Comparison of ENCODE assay signal across 10 cellular contexts in the genomic region with DNA sequence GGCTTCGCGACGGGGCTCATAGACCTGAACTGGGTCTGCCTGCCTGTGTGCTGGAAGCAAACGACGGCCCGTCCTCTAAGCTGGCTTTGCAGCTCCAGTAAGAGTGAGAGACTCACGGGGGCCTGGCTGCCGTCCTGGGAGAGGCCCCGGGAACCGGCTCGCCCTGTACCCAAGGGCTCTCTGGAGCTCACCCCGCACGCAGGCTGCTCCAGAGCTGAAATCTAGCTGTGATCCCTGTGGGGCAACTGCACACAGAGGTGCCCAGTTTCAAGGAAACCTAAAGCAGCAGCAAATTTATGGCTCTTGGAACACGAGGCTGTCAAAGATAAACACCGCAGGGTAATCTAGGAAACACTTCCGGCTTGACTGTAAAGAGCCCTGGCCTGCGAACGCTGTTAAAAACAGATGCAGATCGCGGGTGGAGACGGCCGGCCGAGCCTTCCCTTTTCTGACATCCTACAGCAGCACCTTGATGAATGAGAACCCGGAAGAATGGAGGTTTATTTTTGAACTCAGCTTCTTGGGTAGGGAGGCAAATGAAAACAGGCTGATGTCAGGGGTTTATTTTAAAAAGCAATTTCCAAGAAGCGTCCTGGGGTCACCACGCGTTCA. TPM values are rescaled to one million over a fixed set of nuclear protein-coding genes. Genes with fewer than 3 reads are reported as not detected.
DNase-seq lines count a peak whose midpoint lies in the region; ATAC-seq, FAIRE-seq and TF ChIP-seq lines count a peak whose summit lies in the region.
"Had no signal": no experiment of that assay in that cellular context is flagged by ENCODE, and none has a peak within 500 bp of the region (broad histone marks: within the 10 kb centered on the region; RNA-seq: fewer than 3 reads in every experiment).

No MANE protein-coding gene starts in this region.

- no peaks in the 10 kb centered on the region for H3K27me3 Mint-ChIP-seq in astrocyte (ENCODE audit: low read depth, unreplicated experiment)
- H3K27me3 Mint-ChIP-seq: effector memory CD8-positive, alpha-beta T cell had no signal

- peak; percentile 20 to 45 (median 33) for ATAC-seq in right lobe of liver
- ATAC-seq in HG03097 (IDR thresholded peaks at IDR 0.05; ENCODE audit: low FRiP score, unreplicated experiment) = no peak
- ATAC-seq in HG02759 (IDR thresholded peaks at IDR 0.05; ENCODE audit: unreplicated experiment) = no peak
- ATAC-seq: effector memory CD8-positive, alpha-beta T cell had no signal

- H3K36me3 Mint-ChIP-seq in astrocyte (ENCODE audit: low read depth, unreplicated experiment) = peaks cover 37% of the 10 kb centered on the region

- H3K9me3 Mint-ChIP-seq in astrocyte (ENCODE audit: unreplicated experiment) = peaks cover 1% of the 10 kb centered on the region
- H3K9me3 Mint-ChIP-seq: effector memory CD8-positive, alpha-beta T cell had no signal

- no peak overlapping the region for H3K4me3 Mint-ChIP-seq in astrocyte (ENCODE audit: unreplicated experiment)

- H3K4me1 Mint-ChIP-seq in astrocyte (ENCODE audit: low read depth, unreplicated experiment) = peaks cover 12% of the 10 kb centered on the region

- peaks cover 3% of the 10 kb centered on the region for H4K20me1 ChIP-seq in astrocyte (ENCODE audit: insufficient read depth, low read length)

- intact Hi-C loops in right lobe of liver (cut with DNase I) = no loop called here

- no peaks in the 10 kb centered on the region for H3K9me3 ChIP-seq in astrocyte (ENCODE audit: insufficient read depth, low read depth, low read length)
- H3K9me3 ChIP-seq in right lobe of liver = no peaks in the 10 kb centered on the region

- no peaks in the 10 kb centered on the region for H3K27me3 ChIP-seq in astrocyte (ENCODE audit: insufficient read depth, low read length)
- H3K27me3 ChIP-seq in right lobe of liver = no peaks in the 10 kb centered on the region

- H3K36me3 ChIP-seq in astrocyte (ENCODE audit: insufficient read depth, low read length) = peaks cover 4% of the 10 kb centered on the region
- H3K36me3 ChIP-seq in right lobe of liver = no peaks in the 10 kb centered on the region

- TF ChIP-seq POLR2A in right lobe of liver (IDR thresholded peaks at IDR 0.05) = no peak

- no peak overlapping the region for H3K27ac ChIP-seq in astrocyte (ENCODE audit: low read depth, low read length)
- no peak overlapping the region for H3K27ac ChIP-seq in right lobe of liver

- H3K4me1 ChIP-seq in astrocyte (ENCODE audit: insufficient read depth, low read length) (peaks cover 14% of the 10 kb centered on the region), right lobe of liver (no peaks in the 10 kb centered on the region)

- no peak for FAIRE-seq in astrocyte (lab: Jason Lieb, UNC)
- FAIRE-seq in urothelium cell line (lab: Jason Lieb, UNC) = no peak

- no peak for TF ChIP-seq CTCF in astrocyte (IDR thresholded peaks at IDR 0.05; ENCODE audit: insufficient read depth, low read depth, low read length)
- TF ChIP-seq CTCF in right lobe of liver (IDR thresholded peaks at IDR 0.05) = no peak

- peak overlapping the region; percentile 10 for H3K9ac ChIP-seq in astrocyte (ENCODE audit: low read length)

- no peak overlapping the region for H2AFZ ChIP-seq in astrocyte (ENCODE audit: low read depth, low read length)

- 41% methylated on average over 18 of the region's 27 CpGs for WGBS in right lobe of liver (ENCODE audit: insufficient coverage, low coverage, low lambda C conversion rate, missing lambda C conversion rate)

- peak overlapping the region; percentile 30 for H3K4me2 ChIP-seq in astrocyte (ENCODE audit: low read length)

- H3K79me2 ChIP-seq in astrocyte (ENCODE audit: insufficient read depth, low read length) = no peaks in the 10 kb centered on the region

- no peak overlapping the region for H3K27ac Mint-ChIP-seq in astrocyte (ENCODE audit: unreplicated experiment)

- H3K4me3 ChIP-seq in astrocyte (ENCODE audit: insufficient read depth, low read depth, low read length) (no peak overlapping the region), right lobe of liver (no peak overlapping the region)

- DNase-seq in stimulated activated naive CD4-positive, alpha-beta T cell (lab: John Stamatoyannopoulos, UW) = peak in 4 of 6 experiments; percentile 20 to 58 (median 52)
- no peak for DNase-seq in stimulated activated naive CD4-positive, alpha-beta T cell treated with Interleukin-2 at 50 U/mL for 16 hours (lab: John Stamatoyannopoulos, UW)
- DNase-seq in astrocyte (ENCODE audit: low read depth) (no peak), right lobe of liver (no peak), urothelium cell line (ENCODE audit: low spot score) (no peak), cerebellum (ENCODE audit: low spot score) (no peak)
- DNase-seq: effector memory CD8-positive, alpha-beta T cell; EL had no signal

RNA-seq across cellular contexts. Expression of a gene that starts 29.4 kb away (rescaled TPM):
- total RNA-seq in astrocyte (3.4 and 5.7 TPM in 2 replicates), right lobe of liver (1 to 10 TPM in 4 of 6 experiments, under 1 TPM in 1, not detected in 1; 0.42 to 5.8 (median 1.4) TPM), cerebellum (2.4 TPM)

Comparison
In these comparisons a context has a peak if more than half of its experiments do, and no peak if none do; other contexts are left out.
1. DNase-seq: peak in stimulated activated naive CD4-positive, alpha-beta T cell (4 of 6); none in stimulated activated naive CD4-positive, alpha-beta T cell treated with Interleukin-2 at 50 U/mL for 16 hours (single experiment), astrocyte (single experiment), right lobe of liver (0 of 3), urothelium cell line (single experiment) and cerebellum (single experiment).
2. ATAC-seq: peak in right lobe of liver (4 of 4); none in HG03097 (single experiment) and HG02759 (single experiment).